12 cellular contexts compared by ENCODE assay signal in genomic region chr3:64462203-64463120, GRCh38.
DNase-seq lines count a peak whose midpoint lies in the region; ATAC-seq and TF ChIP-seq lines count a peak whose summit lies in the region.
"Had no signal": no experiment of that assay in that cellular context is flagged by ENCODE, and none has a peak within 500 bp of the region (broad histone marks: within the 10 kb centered on the region; RNA-seq: fewer than 3 reads in every experiment).

No MANE protein-coding gene starts in this region.

- no peaks in the 10 kb centered on the region for H3K9me3 ChIP-seq in AG04450 (ENCODE audit: control insufficient read depth, insufficient read depth, low read length)

- H3K27ac ChIP-seq in AG04450 (ENCODE audit: low read depth, low read length): peak overlapping the region; percentile 80

- peak overlapping the region; percentile 45 for H3K4me3 ChIP-seq in AG04450 (ENCODE audit: low read depth, low read length)
- H3K4me3 ChIP-seq: lung had no signal

- H3K4me3 Mint-ChIP-seq in HFFc6 (peak overlapping the region; percentile 85), CD14-positive monocyte (peak overlapping the region in 1 of 2 donors; percentile 7)
- H3K4me3 Mint-ChIP-seq: stimulated activated effector memory CD8-positive, alpha-beta T cell treated with anti-CD3 and anti-CD28 coated beads, Interleukin-12 subunit alpha, Interleukin-12 subunit beta, amount 100 ng/mL, for 72 hours had no signal

- POLR2A ChIA-PET in AG04450 (lab: Yijun Ruan, JAX): interaction anchor here (1.0 to 2.0 kb wide), 3 partner anchors 18 to 275 kb away, joined by 3 to 8 read pairs (median 3); no protein-coding TSS in a partner anchor

- H3K4me1 Mint-ChIP-seq in HFFc6 (ENCODE audit: low read depth): peaks cover 42% of the 10 kb centered on the region
- H3K4me1 Mint-ChIP-seq in CD14-positive monocyte: no peaks in the 10 kb centered on the region

- H3K36me3 Mint-ChIP-seq in HFFc6 (ENCODE audit: low read depth) (no peaks in the 10 kb centered on the region), CD14-positive monocyte (no peaks in the 10 kb centered on the region)
- H3K36me3 Mint-ChIP-seq: CD4-positive, alpha-beta memory T cell; stimulated activated effector memory CD8-positive, alpha-beta T cell treated with anti-CD3 and anti-CD28 coated beads, Interleukin-12 subunit alpha, Interleukin-12 subunit beta, amount 100 ng/mL, for 72 hours had no signal

- no peak for ATAC-seq in HG02642 (IDR thresholded peaks at IDR 0.05; ENCODE audit: poor library complexity, unreplicated experiment)
- ATAC-seq in omental fat pad (ENCODE audit: low FRiP score): no peak
- ATAC-seq: stimulated activated effector memory CD8-positive, alpha-beta T cell treated with anti-CD3 and anti-CD28 coated beads, Interleukin-12 subunit alpha, Interleukin-12 subunit beta, amount 100 ng/mL, for 72 hours had no signal

- intact Hi-C loops in CD14-positive monocyte (cut with micrococcal nuclease): no loop called here

- DNase-seq in AG04450 (ENCODE audit: low read depth, low spot score) (peak; percentile 68), HFFc6 (peak; percentile 86), amniotic epithelial cell (ENCODE audit: low read depth) (peak; percentile 89), kidney tubule cell (ENCODE audit: low spot score) (peak; percentile 78), CD14-positive monocyte (ENCODE audit: low spot score) (no peak), omental fat pad (ENCODE audit: low spot score) (no peak), hypothalamus (lab: John Stamatoyannopoulos, UW) (no peak)
- DNase-seq: CD4-positive, alpha-beta memory T cell; NCI-H187 treated with DMSO at 0.1 percent for 48 hours had no signal

- no peaks in the 10 kb centered on the region for H3K9me3 Mint-ChIP-seq in HFFc6
- peaks cover 0 to 1% (median 0%) of the 10 kb centered on the region in 7 donors for H3K9me3 Mint-ChIP-seq in CD14-positive monocyte
- H3K9me3 Mint-ChIP-seq: stimulated activated effector memory CD8-positive, alpha-beta T cell treated with anti-CD3 and anti-CD28 coated beads, Interleukin-12 subunit alpha, Interleukin-12 subunit beta, amount 100 ng/mL, for 72 hours had no signal

- CTCF ChIA-PET in AG04450 (lab: Charles Lee): interaction anchor here (0.6 to 3.9 kb wide), 18 partner anchors 10 to 1795 kb away, joined by 3 to 33 read pairs (median 4); partner anchors contain the start of gene PSMD6

- no peaks in the 10 kb centered on the region for H3K27me3 ChIP-seq in AG04450 (ENCODE audit: control insufficient read depth, insufficient read depth, low read length)

- H3K27me3 Mint-ChIP-seq in HFFc6 (ENCODE audit: insufficient read depth) (no peaks in the 10 kb centered on the region; the same call in none of the 2 replicates), CD14-positive monocyte (ENCODE audit: low read depth in 3 of 3) (peaks cover 5 to 7% (median 5%) of the 10 kb centered on the region in 3 donors)

- TF ChIP-seq CTCF in AG04450 (IDR thresholded peaks at IDR 0.05; ENCODE audit: low read depth, low read length) (no peak), HFFc6 (IDR thresholded peaks at IDR 0.05) (no peak), CD14-positive monocyte (IDR thresholded peaks at IDR 0.05) (no peak), omental fat pad (IDR thresholded peaks at IDR 0.05) (no peak)

- H3K27ac Mint-ChIP-seq in HFFc6 (peak overlapping the region; percentile 88), CD14-positive monocyte (no peak overlapping the region)
- H3K27ac Mint-ChIP-seq: CD4-positive, alpha-beta memory T cell; stimulated activated effector memory CD8-positive, alpha-beta T cell treated with anti-CD3 and anti-CD28 coated beads, Interleukin-12 subunit alpha, Interleukin-12 subunit beta, amount 100 ng/mL, for 72 hours had no signal

Comparison
In these comparisons a context has a peak if more than half of its experiments do, and no peak if none do; other contexts are left out.
1. DNase-seq: peak in AG04450 (single experiment), HFFc6 (single experiment), amniotic epithelial cell (single experiment) and kidney tubule cell (single experiment); none in CD14-positive monocyte (single experiment), omental fat pad (single experiment) and hypothalamus (0 of 51).